Comparison of ENCODE assay signal across 8 cellular contexts in the genomic region with DNA sequence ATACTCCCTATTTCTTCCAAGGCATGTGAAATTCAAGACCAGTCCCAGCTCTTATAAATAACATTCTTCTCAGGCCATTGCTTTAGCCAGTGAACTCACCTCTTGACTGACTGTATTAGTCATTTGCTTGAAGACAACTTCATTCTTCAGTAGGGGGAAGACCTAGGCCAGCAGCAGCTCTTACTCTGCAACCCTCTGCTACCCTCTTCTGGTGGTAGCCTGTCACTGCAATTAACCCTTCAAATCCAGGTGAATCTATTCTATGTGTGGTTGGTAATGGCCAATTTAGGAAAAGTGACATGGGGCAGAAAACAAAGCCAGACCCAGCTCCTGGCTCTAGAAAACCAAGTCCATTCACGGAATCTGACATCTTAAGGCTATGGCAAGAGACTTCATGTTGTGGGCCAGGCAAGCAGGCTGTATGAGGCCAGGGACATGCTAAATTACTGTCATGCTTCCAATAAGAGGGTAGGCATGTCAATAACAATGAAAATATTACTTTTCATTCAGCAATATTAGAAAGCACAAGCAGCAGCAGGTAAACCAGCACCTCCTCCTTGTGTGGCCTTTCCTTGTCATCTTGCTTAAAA.
DNase-seq lines count a peak whose midpoint lies in the region; ATAC-seq and TF ChIP-seq lines count a peak whose summit lies in the region.
"Not testable (repeated sequence)": the region's sequence is repeated elsewhere in the genome, so short reads cannot be mapped to it uniquely, and the experiment has no call there.

No MANE protein-coding gene starts in this region.

- H3K9ac ChIP-seq in NT2/D1 (ENCODE audit: insufficient read length, low read depth) = not testable (repeated sequence)

- not testable (repeated sequence) for H3K9me3 ChIP-seq in NT2/D1 (ENCODE audit: insufficient read depth, low read length); ascending aorta

- H3K36me3 Mint-ChIP-seq in glutamatergic neuron (ENCODE audit: unreplicated experiment); neural crest cell (ENCODE audit: low read depth): not testable (repeated sequence)

- TF ChIP-seq CTCF in 22Rv1 (IDR thresholded peaks at IDR 0.05) (peak; percentile 64), GM12874 (IDR thresholded peaks at IDR 0.05; ENCODE audit: insufficient read depth, low read depth, low read length) (peak; percentile 51), ascending aorta (IDR thresholded peaks at IDR 0.05) (peak; percentile 18 to 60 (median 53)), glutamatergic neuron (IDR thresholded peaks at IDR 0.05; ENCODE audit: partially characterized antibody, unreplicated experiment) (peak; percentile 82), neural crest cell (conservative IDR thresholded peaks at IDR 0.05) (peak; percentile 77)

- H3K4me1 ChIP-seq in NT2/D1 (ENCODE audit: insufficient read depth, insufficient read length); ascending aorta: not testable (repeated sequence)

- H3K4me1 Mint-ChIP-seq in glutamatergic neuron (ENCODE audit: low read depth, unreplicated experiment); neural crest cell: not testable (repeated sequence)

- not testable (repeated sequence) for H3K27ac Mint-ChIP-seq in glutamatergic neuron (ENCODE audit: unreplicated experiment); neural crest cell (ENCODE audit: unreplicated experiment)

- intact Hi-C loops in ascending aorta (cut with DNase I) = loop anchor here (5.0 kb wide), 1 partner anchor 299 kb away; no protein-coding TSS in a partner anchor

- not testable (repeated sequence) for H3K4me3 Mint-ChIP-seq in glutamatergic neuron (ENCODE audit: unreplicated experiment); neural crest cell

- ATAC-seq in GM21737 (IDR thresholded peaks at IDR 0.05; ENCODE audit: unreplicated experiment) (peak; percentile 78), HG03457 (IDR thresholded peaks at IDR 0.05; ENCODE audit: unreplicated experiment) (peak; percentile 69)

- H3K9me3 Mint-ChIP-seq in glutamatergic neuron (ENCODE audit: unreplicated experiment); neural crest cell: not testable (repeated sequence)

- H3K27me3 Mint-ChIP-seq in glutamatergic neuron (ENCODE audit: unreplicated experiment); neural crest cell (ENCODE audit: low read depth): not testable (repeated sequence)

- H3K36me3 ChIP-seq in NT2/D1 (ENCODE audit: insufficient read depth, insufficient read length, low read length); ascending aorta: not testable (repeated sequence)

- not testable (repeated sequence) for H3K27me3 ChIP-seq in NT2/D1 (ENCODE audit: insufficient read depth, insufficient read length); ascending aorta

- DNase-seq in NT2/D1 (ENCODE audit: low read depth, low spot score) = peak; percentile 30
- DNase-seq in ascending aorta (ENCODE audit: low spot score in 2 of 2) = peak in 1 of 2 donors; percentile 57
- not testable (repeated sequence) for DNase-seq in glutamatergic neuron; neural crest cell (ENCODE audit: low read depth, low spot score)

- not testable (repeated sequence) for H3K27ac ChIP-seq in 22Rv1, ascending aorta

- H3K4me3 ChIP-seq in NT2/D1 (ENCODE audit: insufficient read length, low read depth); ascending aorta: not testable (repeated sequence)
